13 cellular contexts compared by ENCODE assay signal in the genomic region with DNA sequence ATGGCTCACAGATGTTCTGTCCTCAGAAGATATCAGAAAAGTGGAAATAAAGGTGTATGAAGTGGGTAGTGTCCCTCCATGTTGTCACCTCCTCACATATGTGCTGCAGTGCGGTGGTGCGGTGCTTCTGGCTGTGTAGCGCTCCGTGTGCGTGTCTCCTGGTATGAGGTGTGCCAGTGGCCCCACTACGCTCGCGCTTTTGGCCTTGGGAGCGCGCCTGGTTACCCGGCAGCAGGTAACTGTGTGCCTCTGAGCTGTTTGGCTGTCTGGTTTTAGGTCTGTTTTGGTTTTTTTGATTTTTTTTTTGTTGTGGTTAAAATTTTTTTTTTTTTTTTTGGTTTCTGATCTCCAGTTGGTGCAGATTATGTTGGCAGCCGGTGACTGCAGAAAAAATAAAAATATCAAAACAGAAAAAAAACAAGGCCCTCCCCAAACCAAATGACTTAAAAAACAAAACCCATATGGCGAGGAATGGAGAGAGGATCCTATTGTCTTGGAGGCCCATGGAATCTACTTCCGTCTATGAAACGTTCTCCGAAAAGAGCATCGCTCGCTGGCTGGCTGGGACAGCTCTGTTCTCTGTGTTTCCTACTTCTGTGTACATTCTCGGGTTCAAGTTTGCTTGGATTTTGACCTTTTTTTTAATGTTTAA. TPM values are rescaled to one million over a fixed set of nuclear protein-coding genes. Genes with fewer than 3 reads are reported as not detected.
DNase-seq lines count a peak whose midpoint lies in the region; ATAC-seq and TF ChIP-seq lines count a peak whose summit lies in the region.
"Had no signal": no experiment of that assay in that cellular context is flagged by ENCODE, and none has a peak within 500 bp of the region (broad histone marks: within the 10 kb centered on the region; RNA-seq: fewer than 3 reads in every experiment).

No MANE protein-coding gene starts in this region.

- no peak overlapping the region for H2AK5ac ChIP-seq in mesenchymal stem cell (ENCODE audit: low read length, severe bottlenecking)

- H3K18ac ChIP-seq in mesenchymal stem cell (ENCODE audit: low read depth in 1 of 2, low read length in 2 of 2) = no peak overlapping the region

- peaks cover 95% of the 10 kb centered on the region for H4K20me1 ChIP-seq in DND-41 (ENCODE audit: insufficient read depth, low read length)
- peaks cover 86% of the 10 kb centered on the region for H4K20me1 ChIP-seq in SK-N-SH (ENCODE audit: insufficient read depth)

- WGBS in SK-N-SH (ENCODE audit: low lambda C conversion rate) = 95% methylated on average over 17 of the region's 19 CpGs
- WGBS in mesenchymal stem cell = 98% methylated on average over 16 of the region's 19 CpGs

- H3K4me1 Mint-ChIP-seq in activated naive CD4-positive, alpha-beta T cell treated with anti-CD3 and anti-CD28 coated beads, Interleukin-2, amount 50 U/mL, for 24 hours = peaks cover 82% of the 10 kb centered on the region
- peaks cover 42% of the 10 kb centered on the region for H3K4me1 Mint-ChIP-seq in nephron

- no peak overlapping the region for H2BK12ac ChIP-seq in mesenchymal stem cell (ENCODE audit: low read length in 2 of 2)

- H2AFZ ChIP-seq in DND-41 (ENCODE audit: low read depth, low read length) (no peak overlapping the region), SK-N-SH (ENCODE audit: low read depth) (no peak overlapping the region), mesenchymal stem cell (ENCODE audit: low read depth, low read length) (no peak overlapping the region)

- no peaks in the 10 kb centered on the region for H3K9me3 Mint-ChIP-seq in activated naive CD4-positive, alpha-beta T cell treated with anti-CD3 and anti-CD28 coated beads, Interleukin-2, amount 50 U/mL, for 24 hours
- no peaks in the 10 kb centered on the region for H3K9me3 Mint-ChIP-seq in nephron

- H3K79me2 ChIP-seq in DND-41 (ENCODE audit: insufficient read depth, low read length) = peaks cover 71% of the 10 kb centered on the region
- H3K79me2 ChIP-seq in SK-N-SH (ENCODE audit: insufficient read depth) = peaks cover 77% of the 10 kb centered on the region

- no peaks in the 10 kb centered on the region for H3K9me2 ChIP-seq in SK-N-SH

- no peak for TF ChIP-seq EP300 in SK-N-SH (IDR thresholded peaks at IDR 0.05; ENCODE audit: borderline replicate concordance in 1 of 2, low read depth in 1 of 2, low read length in 1 of 2)

- H3K4ac ChIP-seq in mesenchymal stem cell (ENCODE audit: low read depth in 1 of 2, low read length in 2 of 2) = no peak overlapping the region

- H4K91ac ChIP-seq in mesenchymal stem cell (ENCODE audit: low read length) = no peak overlapping the region

- H2BK5ac ChIP-seq in mesenchymal stem cell (ENCODE audit: low read depth, low read length, poor library complexity, severe bottlenecking) = no peak overlapping the region

- H2BK120ac ChIP-seq in mesenchymal stem cell (ENCODE audit: low read depth, low read length) = no peak overlapping the region

- H3K23ac ChIP-seq in mesenchymal stem cell (ENCODE audit: low read length in 2 of 2) = no peak overlapping the region

- peaks cover 60% of the 10 kb centered on the region for H3F3A ChIP-seq in SK-N-SH (replicated peaks; ENCODE audit: insufficient read depth)

- POLR2A ChIA-PET in SK-N-SH (lab: Yijun Ruan, JAX) = interaction anchor here (0.7 kb wide), 1 partner anchor 10 kb away, joined by 3 read pairs; a partner anchor contains a TSS

- peak overlapping the region; percentile 80 for H3K4me3 Mint-ChIP-seq in activated naive CD4-positive, alpha-beta T cell treated with anti-CD3 and anti-CD28 coated beads, Interleukin-2, amount 50 U/mL, for 24 hours
- H3K4me3 Mint-ChIP-seq in nephron = no peak overlapping the region

- H3K4me2 ChIP-seq in DND-41 (ENCODE audit: insufficient read depth, low read length) (no peak overlapping the region), SK-N-SH (no peak overlapping the region), mesenchymal stem cell (ENCODE audit: low read length, poor library complexity, severe bottlenecking) (no peak overlapping the region)

- H3K4me1 ChIP-seq in DND-41 (ENCODE audit: insufficient read depth, low read length) (peaks cover 30% of the 10 kb centered on the region), SK-N-SH (ENCODE audit: control insufficient read depth in 1 of 2, insufficient read depth in 2 of 2, low read depth in 1 of 2, low read length in 1 of 2) (peaks cover 26 to 35% of the 10 kb centered on the region in 2 experiments; a peak in 3 of 4 replicates), mesenchymal stem cell (ENCODE audit: control insufficient read depth, insufficient read depth, low read depth, low read length) (peaks cover 8% of the 10 kb centered on the region)

- DNase-seq in DND-41 (no peak), T-helper 2 cell (peak in 4 of 5 experiments; percentile 21 to 73 (median 64)), SK-N-SH (no peak), mesenchymal stem cell (no peak), dermis blood vessel endothelial cell (no peak)
- DNase-seq: left lung, NCI-H2227 treated with DMSO at 0.1 percent for 48 hours, T1000 had no signal

- peak; percentile 21; the same call in 1 of the 3 replicates for ATAC-seq in DND-41 (ENCODE audit: insufficient read depth, low read depth)
- ATAC-seq in GM18517 (IDR thresholded peaks at IDR 0.05; ENCODE audit: unreplicated experiment) = no peak
- ATAC-seq: left lung, sciatic nerve had no signal

- H3K36me3 ChIP-seq in DND-41 (ENCODE audit: insufficient read depth, low read length) (peaks cover 100% of the 10 kb centered on the region), SK-N-SH (replicated peaks in 1 of 2; ENCODE audit: control insufficient read depth in 1 of 2, insufficient read depth in 2 of 2, low read length in 1 of 2) (peaks cover 77 to 92% of the 10 kb centered on the region in 2 experiments), mesenchymal stem cell (ENCODE audit: control insufficient read depth in 1 of 2, insufficient read depth in 2 of 2, low read depth in 1 of 2, low read length in 2 of 2) (peaks cover 97% of the 10 kb centered on the region in 2 experiments)

- H3K4me3 ChIP-seq in DND-41 (ENCODE audit: low read depth in 1 of 2, low read length in 2 of 2) (no peak overlapping the region), SK-N-SH (ENCODE audit: low read depth in 2 of 2, low read length in 1 of 2) (no peak overlapping the region), mesenchymal stem cell (ENCODE audit: insufficient read depth in 1 of 2, low read depth in 1 of 2, low read length in 2 of 2) (no peak overlapping the region)
- H3K4me3 ChIP-seq: ascending aorta, left lung had no signal

- peak overlapping the region; percentile 90 for H3K27ac Mint-ChIP-seq in activated naive CD4-positive, alpha-beta T cell treated with anti-CD3 and anti-CD28 coated beads, Interleukin-2, amount 50 U/mL, for 24 hours
- H3K27ac Mint-ChIP-seq in nephron = peak overlapping the region in 2 of 3 experiments; percentile 37 to 46

- no peaks in the 10 kb centered on the region for H3K27me3 Mint-ChIP-seq in activated naive CD4-positive, alpha-beta T cell treated with anti-CD3 and anti-CD28 coated beads, Interleukin-2, amount 50 U/mL, for 24 hours
- H3K27me3 Mint-ChIP-seq in nephron (ENCODE audit: low read depth) = no peaks in the 10 kb centered on the region

- CTCF ChIA-PET in SK-N-SH (lab: Yijun Ruan, JAX) = interaction anchor here (1.0 kb wide), 1 partner anchor 88 kb away, joined by 3 read pairs; a partner anchor contains a TSS

- no peak for TF ChIP-seq RAD21 in SK-N-SH (IDR thresholded peaks at IDR 0.05; ENCODE audit: low read length)

- H3K27me3 ChIP-seq in DND-41 (ENCODE audit: insufficient read depth, low read length, poor library complexity) = no peaks in the 10 kb centered on the region
- H3K27me3 ChIP-seq in SK-N-SH (ENCODE audit: insufficient read depth) = no peaks in the 10 kb centered on the region
- no peaks in the 10 kb centered on the region for H3K27me3 ChIP-seq in mesenchymal stem cell (ENCODE audit: control insufficient read depth in 1 of 2, insufficient read depth in 1 of 2, low read length in 2 of 2)
- H3K27me3 ChIP-seq: ascending aorta, left lung had no signal

- H3K9ac ChIP-seq in DND-41 (ENCODE audit: low read depth, low read length) (no peak overlapping the region), SK-N-SH (no peak overlapping the region), mesenchymal stem cell (ENCODE audit: low read length) (no peak overlapping the region)

- H3K9me3 ChIP-seq in DND-41 (ENCODE audit: insufficient read depth, low read length, severe bottlenecking) (no peaks in the 10 kb centered on the region), SK-N-SH (no peaks in the 10 kb centered on the region), mesenchymal stem cell (ENCODE audit: control insufficient read depth, low read length) (no peaks in the 10 kb centered on the region)
- H3K9me3 ChIP-seq: ascending aorta, left lung had no signal

- peaks cover 16% of the 10 kb centered on the region for H3K79me1 ChIP-seq in mesenchymal stem cell (replicated peaks; ENCODE audit: low read length, poor library complexity, severe bottlenecking)

- H4K8ac ChIP-seq in mesenchymal stem cell (ENCODE audit: low read length) = no peak overlapping the region

- peaks cover 45% of the 10 kb centered on the region for H3K36me3 Mint-ChIP-seq in activated naive CD4-positive, alpha-beta T cell treated with anti-CD3 and anti-CD28 coated beads, Interleukin-2, amount 50 U/mL, for 24 hours
- H3K36me3 Mint-ChIP-seq in nephron (ENCODE audit: low read depth) = peaks cover 88% of the 10 kb centered on the region

- H2BK15ac ChIP-seq in mesenchymal stem cell (ENCODE audit: low read depth, poor library complexity, severe bottlenecking) = no peak overlapping the region

- peak overlapping the region in 1 of 2 experiments; percentile 13 for H3K14ac ChIP-seq in mesenchymal stem cell (ENCODE audit: low read length in 2 of 2)

- TF ChIP-seq CTCF in DND-41 (IDR thresholded peaks at IDR 0.05; ENCODE audit: borderline replicate concordance, extremely low read depth, low read length, poor library complexity, severe bottlenecking) = no peak
- no peak for TF ChIP-seq CTCF in nephron (IDR thresholded peaks at IDR 0.05; ENCODE audit: unreplicated experiment in 3 of 3)
- TF ChIP-seq CTCF in SK-N-SH (IDR thresholded peaks at IDR 0.05) = no peak

- H3K27ac ChIP-seq in DND-41 (ENCODE audit: low read length) = no peak overlapping the region
- peak overlapping the region in 1 of 2 experiments; percentile 33; a peak in 1 of 4 replicates for H3K27ac ChIP-seq in SK-N-SH (ENCODE audit: low read depth in 2 of 2, low read length in 1 of 2)
- no peak overlapping the region for H3K27ac ChIP-seq in mesenchymal stem cell (ENCODE audit: low read length, poor library complexity, severe bottlenecking)
- H3K27ac ChIP-seq: ascending aorta, left lung had no signal

RNA-seq across cellular contexts. Expression of a gene that starts 7.9 kb away (rescaled TPM):
- polyA plus RNA-seq in SK-N-SH (2012; rRNA removed) = 249 and 280 TPM in 2 replicates
- polyA plus RNA-seq in SK-N-SH (2012; cell fraction: cytosol; rRNA removed) = 177 and 211 TPM in 2 replicates
- polyA plus RNA-seq in SK-N-SH (2012; cell fraction: nucleus; rRNA removed) = 330 and 355 TPM in 2 replicates
- 177 TPM for polyA plus RNA-seq in mesenchymal stem cell (2013, experiment 1 of 2)
- 181 TPM for polyA plus RNA-seq in mesenchymal stem cell (2013, experiment 2 of 2)
- 293 and 327 TPM in 2 replicates for total RNA-seq in dermis blood vessel endothelial cell

RNA-seq across cellular contexts. Expression of a gene that starts 10.3 kb away (rescaled TPM):
- polyA plus RNA-seq in SK-N-SH (2012; rRNA removed) = 169 and 211 TPM in 2 replicates
- polyA plus RNA-seq in SK-N-SH (2012; cell fraction: cytosol; rRNA removed) = 138 and 164 TPM in 2 replicates
- 133 and 154 TPM in 2 replicates for polyA plus RNA-seq in SK-N-SH (2012; cell fraction: nucleus; rRNA removed)
- 137 TPM for polyA plus RNA-seq in mesenchymal stem cell (2013, experiment 1 of 2)
- 137 TPM for polyA plus RNA-seq in mesenchymal stem cell (2013, experiment 2 of 2)
- total RNA-seq in dermis blood vessel endothelial cell = 27.6 and 32.0 TPM in 2 replicates

RNA-seq across cellular contexts. Expression of a gene that starts 29.2 kb away (rescaled TPM):
- 0.21 and 0.58 TPM in 2 replicates for polyA plus RNA-seq in SK-N-SH (2012; rRNA removed)
- polyA plus RNA-seq in SK-N-SH (2012; cell fraction: cytosol; rRNA removed) = 0.03 TPM in 1 of 2 replicates, not detected in the other
- polyA plus RNA-seq in SK-N-SH (2012; cell fraction: nucleus; rRNA removed) = 1.0 and 2.4 TPM in 2 replicates
- polyA plus RNA-seq in mesenchymal stem cell (2013, experiment 1 of 2) = 0.11 TPM
- polyA plus RNA-seq in mesenchymal stem cell (2013, experiment 2 of 2) = 0.15 TPM
- not detected in 2 replicates for total RNA-seq in dermis blood vessel endothelial cell
- total RNA-seq: ascending aorta had no signal

RNA-seq across cellular contexts. Expression of a gene that starts 36.2 kb away (rescaled TPM):
- 3.8 and 4.0 TPM in 2 replicates for polyA plus RNA-seq in SK-N-SH (2012; rRNA removed)
- 2.4 and 3.4 TPM in 2 replicates for polyA plus RNA-seq in SK-N-SH (2012; cell fraction: cytosol; rRNA removed)
- 3.9 and 4.6 TPM in 2 replicates for polyA plus RNA-seq in SK-N-SH (2012; cell fraction: nucleus; rRNA removed)
- polyA plus RNA-seq in mesenchymal stem cell (2013, experiment 1 of 2) = 1.1 TPM
- 1.6 TPM for polyA plus RNA-seq in mesenchymal stem cell (2013, experiment 2 of 2)
- 8.3 and 17.5 TPM in 2 replicates for total RNA-seq in dermis blood vessel endothelial cell

RNA-seq across cellular contexts. Expression of a gene that starts 52.9 kb away (rescaled TPM):
- not detected in 2 replicates for polyA plus RNA-seq in SK-N-SH (2012; rRNA removed)
- polyA plus RNA-seq in SK-N-SH (2012; cell fraction: cytosol; rRNA removed) = not detected in 2 replicates
- not detected in 2 replicates for polyA plus RNA-seq in SK-N-SH (2012; cell fraction: nucleus; rRNA removed)
- polyA plus RNA-seq in mesenchymal stem cell (2013, experiment 1 of 2) = not detected
- polyA plus RNA-seq in mesenchymal stem cell (2013, experiment 2 of 2) = not detected
- total RNA-seq in dermis blood vessel endothelial cell = 1.4 TPM in 1 of 2 replicates, not detected in the other
- total RNA-seq: ascending aorta, left lung, sciatic nerve had no signal

Comparison
In these comparisons a context has a peak if more than half of its experiments do, and no peak if none do; other contexts are left out.
1. DNase-seq: peak in T-helper 2 cell (4 of 5); none in DND-41 (single experiment), SK-N-SH (single experiment), mesenchymal stem cell (single experiment) and dermis blood vessel endothelial cell (single experiment).